In genomic region chr2:236735742-236736360, GRCh38 we compare ENCODE assay signal across 25 cellular contexts.
"Had no signal": no experiment of that assay in that cellular context is flagged by ENCODE, and none has a peak within 500 bp of the region (broad histone marks: within the 10 kb centered on the region; RNA-seq: fewer than 3 reads in every experiment).

No MANE protein-coding gene starts in this region.

- H3K27me3 ChIP-seq: brain microvascular endothelial cell, cardiac muscle cell, Peyer's patch, SJSA1 had no signal

- DNase-seq: activated CD4-positive, alpha-beta T cell treated with anti-CD3 and anti-CD28 coated beads for 48 hours; activated CD4-positive, alpha-beta T cell treated with anti-CD3 and anti-CD28 coated beads, Interleukin-2, amount 50 U/mL, for 48 hours; activated CD4-positive, CD25-positive, alpha-beta regulatory T cell treated with anti-CD3 and anti-CD28 coated beads, Interleukin-2, amount 50 U/mL, for 72 hours; activated CD8-positive, alpha-beta memory T cell treated with anti-CD3 and anti-CD28 coated beads for 24 hours; activated gamma-delta T cell treated with Interleukin-2 at 50 U/mL for 16 hours; activated naive CD4-positive, alpha-beta T cell treated with anti-CD3 and anti-CD28 coated beads, Interleukin-2, amount 10 ng/mL, durations not matched to agents 7 days and 5 days; activated naive CD8-positive, alpha-beta T cell treated with anti-CD3 and anti-CD28 coated beads for 36 hours; activated T-cell treated with anti-CD3 and anti-CD28 coated beads, Interleukin-2, amount 50 U/mL, for 48 hours; brain microvascular endothelial cell; Karpas-422; MM.1S; NCI-H1105; NCI-H1436 treated with DMSO at 0.1 percent for 48 hours; NCI-H187; NCI-H2081; NCI-H446; NCI-H524; Peyer's patch; SHP77 had no signal

- H3K36me3 ChIP-seq: brain microvascular endothelial cell, cardiac muscle cell, Peyer's patch, SJSA1 had no signal

- H3K4me3 Mint-ChIP-seq: activated naive CD4-positive, alpha-beta T cell treated with anti-CD3 and anti-CD28 coated beads, Interleukin-2, amount 10 ng/mL, durations not matched to agents 7 days and 5 days; activated naive CD8-positive, alpha-beta T cell treated with anti-CD3 and anti-CD28 coated beads for 36 hours; activated T-helper 17 cell treated with anti-CD3 and anti-CD28 coated beads, Interleukin-2, amount 50 U/mL, for 72 hours; T-helper 1 cell treated with Interleukin-12 subunit alpha and Interleukin-12 subunit beta and Interleukin-4 antibody, amounts not matched to agents 30 μg/mL and 1 μg/mL, for 36 hours; WTC11 had no signal

- H3K27ac ChIP-seq: brain microvascular endothelial cell, cardiac muscle cell, Peyer's patch, SJSA1 had no signal

- FAIRE-seq: K562 had no signal

- H3K36me3 Mint-ChIP-seq: activated naive CD4-positive, alpha-beta T cell treated with anti-CD3 and anti-CD28 coated beads, Interleukin-2, amount 10 ng/mL, durations not matched to agents 7 days and 5 days; activated naive CD8-positive, alpha-beta T cell treated with anti-CD3 and anti-CD28 coated beads for 36 hours; WTC11 had no signal

- H3K4me1 ChIP-seq: Peyer's patch had no signal

- H3K9me3 Mint-ChIP-seq: activated naive CD4-positive, alpha-beta T cell treated with anti-CD3 and anti-CD28 coated beads, Interleukin-2, amount 10 ng/mL, durations not matched to agents 7 days and 5 days; activated naive CD8-positive, alpha-beta T cell treated with anti-CD3 and anti-CD28 coated beads for 36 hours; activated T-helper 17 cell treated with anti-CD3 and anti-CD28 coated beads, Interleukin-2, amount 50 U/mL, for 72 hours; T-helper 1 cell treated with Interleukin-12 subunit alpha and Interleukin-12 subunit beta and Interleukin-4 antibody, amounts not matched to agents 30 μg/mL and 1 μg/mL, for 36 hours had no signal

- ATAC-seq: activated T-helper 17 cell treated with anti-CD3 and anti-CD28 coated beads, Interleukin-2, amount 50 U/mL, for 72 hours; K562; WTC11 had no signal

- H3K4me1 Mint-ChIP-seq: activated naive CD4-positive, alpha-beta T cell treated with anti-CD3 and anti-CD28 coated beads, Interleukin-2, amount 10 ng/mL, durations not matched to agents 7 days and 5 days; activated naive CD8-positive, alpha-beta T cell treated with anti-CD3 and anti-CD28 coated beads for 36 hours; activated T-helper 17 cell treated with anti-CD3 and anti-CD28 coated beads, Interleukin-2, amount 50 U/mL, for 72 hours; WTC11 had no signal

- H3K27ac Mint-ChIP-seq: activated naive CD4-positive, alpha-beta T cell treated with anti-CD3 and anti-CD28 coated beads, Interleukin-2, amount 10 ng/mL, durations not matched to agents 7 days and 5 days; activated naive CD8-positive, alpha-beta T cell treated with anti-CD3 and anti-CD28 coated beads for 36 hours; activated T-helper 17 cell treated with anti-CD3 and anti-CD28 coated beads, Interleukin-2, amount 50 U/mL, for 72 hours; T-helper 1 cell treated with Interleukin-12 subunit alpha and Interleukin-12 subunit beta and Interleukin-4 antibody, amounts not matched to agents 30 μg/mL and 1 μg/mL, for 36 hours; WTC11 had no signal

- H3K4me3 ChIP-seq: cardiac muscle cell, K562, Peyer's patch, SJSA1 had no signal

- H3K9me3 ChIP-seq: Peyer's patch, SJSA1 had no signal
